8 cellular contexts compared by ENCODE assay signal in the genomic region with DNA sequence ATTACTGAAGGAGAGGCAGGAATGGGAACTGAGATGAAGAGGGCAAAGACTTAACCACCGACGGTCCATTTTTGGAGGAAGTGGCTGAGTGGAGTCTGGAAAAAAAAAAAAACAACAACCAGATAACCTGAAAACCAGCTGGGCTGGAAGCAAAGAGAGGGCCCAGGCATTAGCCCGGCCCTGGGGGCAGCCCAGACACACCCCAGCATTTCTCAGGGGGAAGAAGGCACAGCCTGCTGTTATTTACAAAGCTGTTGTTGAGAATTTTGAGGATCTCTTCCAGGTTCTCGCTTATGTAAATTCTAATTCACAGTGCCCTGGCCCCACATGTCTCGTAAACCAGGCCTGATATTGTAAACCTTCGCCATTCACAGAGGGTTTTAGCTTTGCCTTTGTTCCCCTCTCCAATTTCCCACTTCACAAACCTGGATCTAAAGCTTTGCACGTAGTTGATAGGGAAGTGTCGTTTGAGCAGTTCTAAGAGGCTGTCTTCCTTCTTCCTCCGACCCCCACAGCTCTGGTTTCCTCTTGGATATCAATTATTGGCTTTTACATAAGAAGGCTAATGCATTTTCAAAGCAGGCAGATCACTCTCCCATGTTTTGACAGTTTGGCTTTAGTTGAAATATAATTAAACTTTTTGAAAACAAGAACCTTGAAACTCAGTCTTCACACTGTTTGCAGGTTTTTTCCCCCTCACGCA.
DNase-seq lines count a peak whose midpoint lies in the region; ATAC-seq and TF ChIP-seq lines count a peak whose summit lies in the region.

No MANE protein-coding gene starts in this region.

- no peak for DNase-seq in CD4-positive, alpha-beta T cell
- no peak for DNase-seq in T-helper 17 cell
- DNase-seq in left lung = no peak
- no peak for DNase-seq in foreskin fibroblast
- DNase-seq in NCI-H2081 treated with DMSO at 0.1 percent for 48 hours (lab: John Stamatoyannopoulos, UW) = no peak
- no peak for DNase-seq in NCI-H1105 treated with DMSO at 0.1 percent for 48 hours (lab: John Stamatoyannopoulos, UW)
- no peak for DNase-seq in HT-29 (ENCODE audit: low spot score)

- peak overlapping the region; percentile 59 for H3K27ac ChIP-seq in CD4-positive, alpha-beta T cell (ENCODE audit: low read depth, low read length)
- peak overlapping the region; percentile 76 for H3K27ac ChIP-seq in HUES48 (ENCODE audit: low read depth, low read length)
- peak overlapping the region; percentile 74 to 83 for H3K27ac ChIP-seq in left lung

- TF ChIP-seq CTCF in CD4-positive, alpha-beta T cell (IDR thresholded peaks at IDR 0.05) = no peak
- TF ChIP-seq CTCF in left lung (IDR thresholded peaks at IDR 0.05) (no peak), foreskin fibroblast (IDR thresholded peaks at IDR 0.05; ENCODE audit: low read depth, low read length) (no peak)

- peak overlapping the region; percentile 8; the same call in 1 of the 2 replicates for H3K9ac ChIP-seq in HUES48 (ENCODE audit: low read depth, low read length)

- H3K36me3 Mint-ChIP-seq in CD4-positive, alpha-beta T cell (ENCODE audit: low read depth) = no peaks in the 10 kb centered on the region
- no peaks in the 10 kb centered on the region for H3K36me3 Mint-ChIP-seq in T-helper 17 cell (ENCODE audit: low read depth)

- H3K4me3 ChIP-seq in HUES48 (ENCODE audit: low read depth, low read length) (no peak overlapping the region), left lung (no peak overlapping the region), foreskin fibroblast (ENCODE audit: low read depth in 1 of 2, low read length in 2 of 2) (no peak overlapping the region)

- no peaks in the 10 kb centered on the region for H3K9me3 Mint-ChIP-seq in CD4-positive, alpha-beta T cell

- H3K4me1 Mint-ChIP-seq in CD4-positive, alpha-beta T cell (ENCODE audit: low read depth) = peaks cover 63% of the 10 kb centered on the region
- peaks cover 48% of the 10 kb centered on the region for H3K4me1 Mint-ChIP-seq in T-helper 17 cell

- peaks cover under 1% of the 10 kb centered on the region for H3K27me3 ChIP-seq in CD4-positive, alpha-beta T cell (ENCODE audit: control insufficient read depth, insufficient read depth, low read length)
- no peaks in the 10 kb centered on the region for H3K27me3 ChIP-seq in HUES48 (ENCODE audit: control insufficient read depth, insufficient read depth, low read length)
- peaks cover 0 to 5% of the 10 kb centered on the region in 2 donors for H3K27me3 ChIP-seq in left lung

- POLR2A ChIA-PET in CD4-positive, alpha-beta T cell (lab: Charles Lee) = interaction anchor here (0.6 to 7.4 kb wide), 6 partner anchors 17 to 368 kb away, joined by 3 to 67 read pairs (median 8); partner anchors contain the start of gene IRF2BP2

- no peak for ATAC-seq in CD4-positive, alpha-beta T cell (ENCODE audit: poor library complexity)
- no peak for ATAC-seq in T-helper 17 cell
- peak; percentile 43 for ATAC-seq in left lung

- no peaks in the 10 kb centered on the region for H3K27me3 Mint-ChIP-seq in CD4-positive, alpha-beta T cell
- H3K27me3 Mint-ChIP-seq in T-helper 17 cell = no peaks in the 10 kb centered on the region

- H3K36me3 ChIP-seq in HUES48 (ENCODE audit: control insufficient read depth, insufficient read depth, low read length) (no peaks in the 10 kb centered on the region), left lung (no peaks in the 10 kb centered on the region)

- H3K4me1 ChIP-seq in HUES48 (ENCODE audit: control insufficient read depth, insufficient read depth, low read length) (peaks cover 17% of the 10 kb centered on the region), left lung (peaks cover 7 to 65% of the 10 kb centered on the region in 2 donors)

- CTCF ChIA-PET in CD4-positive, alpha-beta T cell (lab: Charles Lee) = interaction anchor here (0.9 to 1.4 kb wide), 2 partner anchors 70 to 174 kb away, joined by 3 to 4 read pairs; no protein-coding TSS in a partner anchor

- intact Hi-C loops in CD4-positive, alpha-beta T cell (cut with DNase I, micrococcal nuclease) = loop anchor here (1.0 to 5.0 kb wide), 7 partner anchors 12 to 174 kb away; no protein-coding TSS in a partner anchor
- intact Hi-C loops in left lung (cut with DNase I) = no loop called here

- peak overlapping the region; percentile 42 for H3K4me3 Mint-ChIP-seq in CD4-positive, alpha-beta T cell
- H3K4me3 Mint-ChIP-seq in T-helper 17 cell = peak overlapping the region; percentile 78

- H3K27ac Mint-ChIP-seq in CD4-positive, alpha-beta T cell = peak overlapping the region; percentile 87
- H3K27ac Mint-ChIP-seq in T-helper 17 cell = peak overlapping the region; percentile 99

- no peaks in the 10 kb centered on the region for H3K9me3 ChIP-seq in CD4-positive, alpha-beta T cell (ENCODE audit: control insufficient read depth, low read length)
- no peaks in the 10 kb centered on the region for H3K9me3 ChIP-seq in HUES48 (ENCODE audit: control insufficient read depth, insufficient read depth, low read length)
- no peaks in the 10 kb centered on the region for H3K9me3 ChIP-seq in T-helper 17 cell (ENCODE audit: control insufficient read depth, low read length, poor library complexity, severe bottlenecking)
- no peaks in the 10 kb centered on the region for H3K9me3 ChIP-seq in left lung

Comparison
In these comparisons a context has a peak if more than half of its experiments do, and no peak if none do; other contexts are left out.
1. intact Hi-C loops: an anchor here in CD4-positive, alpha-beta T cell (1.0 to 5.0 kb wide); none called in left lung.